17 cellular contexts compared by ENCODE assay signal in genomic region chr9:120874226-120874839, GRCh38. TPM values are rescaled to one million over a fixed set of nuclear protein-coding genes. Genes with fewer than 3 reads are reported as not detected.
A peak's percentile ranks its signal among the peaks of the same experiment; 100 is the strongest.
DNase-seq lines count a peak whose midpoint lies in the region; ATAC-seq and TF ChIP-seq lines count a peak whose summit lies in the region.
"Had no signal": no experiment of that assay in that cellular context is flagged by ENCODE, and none has a peak within 500 bp of the region (broad histone marks: within the 10 kb centered on the region; RNA-seq: fewer than 3 reads in every experiment).

No MANE protein-coding gene starts in this region.

- H3K27ac ChIP-seq in Panc1 (ENCODE audit: low read length) (peak overlapping the region; percentile 94), thoracic aorta (peak overlapping the region; percentile 99 to 100)
- H3K27ac ChIP-seq in effector memory CD4-positive, alpha-beta T cell (ENCODE audit: insufficient read depth, low read length, poor library complexity, severe bottlenecking): peak overlapping the region; percentile 93

- H3K27me3 ChIP-seq in Panc1 (ENCODE audit: control insufficient read depth, insufficient read depth, low read length) (no peaks in the 10 kb centered on the region), thoracic aorta (replicated peaks; ENCODE audit: insufficient read depth) (no peaks in the 10 kb centered on the region)
- no peaks in the 10 kb centered on the region for H3K27me3 ChIP-seq in effector memory CD4-positive, alpha-beta T cell (replicated peaks; ENCODE audit: control insufficient read depth, insufficient read depth, low read length, poor library complexity, severe bottlenecking)
- H3K27me3 ChIP-seq: SJSA1 had no signal

- CTCF ChIA-PET in Panc1 (lab: Charles Lee): no interaction called here

- in situ Hi-C loops in Panc1 (cut with HindIII; ENCODE audit: low pct_unique_long_range_greater_than_20kb, low sequenced_read_pairs): no loop called here

- H3K27ac Mint-ChIP-seq in activated naive CD4-positive, alpha-beta T cell treated with anti-CD3 and anti-CD28 coated beads, Interleukin-2, amount 50 U/mL, for 24 hours: peak overlapping the region; percentile 77

- POLR2A ChIA-PET in Panc1 (lab: Charles Lee): no interaction called here

- H3K4me3 ChIP-seq in Panc1 (ENCODE audit: low read depth in 2 of 2, low read length in 2 of 2) (no peak overlapping the region), thoracic aorta (no peak overlapping the region)
- H3K4me3 ChIP-seq in effector memory CD4-positive, alpha-beta T cell (ENCODE audit: insufficient read depth, low read depth, low read length, poor library complexity, severe bottlenecking): no peak overlapping the region
- H3K4me3 ChIP-seq: HAP-1, SJSA1 had no signal

- no peak for DNase-seq in activated naive CD4-positive, alpha-beta T cell treated with Interleukin-2 at 50 U/mL for 16 hours
- DNase-seq in Panc1 (ENCODE audit: low read depth, low spot score) (no peak), thoracic aorta (ENCODE audit: low spot score) (no peak), HPDE6-E6E7 (ENCODE audit: extremely low spot score) (no peak)
- DNase-seq in effector memory CD4-positive, alpha-beta T cell: no peak
- no peak for DNase-seq in activated CD4-positive, CD25-positive, alpha-beta regulatory T cell treated with anti-CD3 and anti-CD28 coated beads, Interleukin-2, amount 50 U/mL, for 72 hours
- DNase-seq: AML-193; foreskin melanocyte; NCI-H1694; NCI-H774; stimulated activated CD4-positive, alpha-beta T cell treated with anti-CD3 and anti-CD28 coated beads, Interleukin-2, amount 100 ng/mL, for 24 hours; stimulated activated naive CD4-positive, alpha-beta T cell had no signal

- no TSS peak for BruUV-seq in Panc1 (replicated peaks; lab: Mats Ljungman, UMichigan)

- H3K36me3 Mint-ChIP-seq in activated naive CD4-positive, alpha-beta T cell treated with anti-CD3 and anti-CD28 coated beads, Interleukin-2, amount 50 U/mL, for 24 hours: peaks cover 20% of the 10 kb centered on the region

- H3K9me3 ChIP-seq in Panc1 (ENCODE audit: control insufficient read depth, insufficient read depth, low read depth, low read length) (no peaks in the 10 kb centered on the region), thoracic aorta (no peaks in the 10 kb centered on the region)
- H3K9me3 ChIP-seq in effector memory CD4-positive, alpha-beta T cell (ENCODE audit: control insufficient read depth, low read length): no peaks in the 10 kb centered on the region
- H3K9me3 ChIP-seq: HAP-1, SJSA1 had no signal

- H3K4me1 Mint-ChIP-seq in activated naive CD4-positive, alpha-beta T cell treated with anti-CD3 and anti-CD28 coated beads, Interleukin-2, amount 50 U/mL, for 24 hours: peaks cover 72% of the 10 kb centered on the region

- H3K9me3 Mint-ChIP-seq in activated naive CD4-positive, alpha-beta T cell treated with anti-CD3 and anti-CD28 coated beads, Interleukin-2, amount 50 U/mL, for 24 hours: no peaks in the 10 kb centered on the region

- H3K4me1 ChIP-seq in Panc1 (ENCODE audit: control insufficient read depth, insufficient read depth, low read length): peaks cover 49% of the 10 kb centered on the region
- peaks cover 46% of the 10 kb centered on the region for H3K4me1 ChIP-seq in effector memory CD4-positive, alpha-beta T cell (ENCODE audit: control insufficient read depth, insufficient read depth, low read length, poor library complexity, severe bottlenecking)
- peaks cover 6 to 36% of the 10 kb centered on the region in 2 donors for H3K4me1 ChIP-seq in thoracic aorta (ENCODE audit: control insufficient read depth in 1 of 2, low read depth in 2 of 2)

- peaks cover 3% of the 10 kb centered on the region; the same call in 1 of the 2 replicates for H3K36me3 ChIP-seq in Panc1 (ENCODE audit: control insufficient read depth, insufficient read depth, low read length)
- H3K36me3 ChIP-seq in effector memory CD4-positive, alpha-beta T cell (ENCODE audit: control insufficient read depth, insufficient read depth, low read length): peaks cover 20% of the 10 kb centered on the region
- peaks cover 17% of the 10 kb centered on the region for H3K36me3 ChIP-seq in thoracic aorta

- H3K4me3 Mint-ChIP-seq in activated naive CD4-positive, alpha-beta T cell treated with anti-CD3 and anti-CD28 coated beads, Interleukin-2, amount 50 U/mL, for 24 hours: peak overlapping the region; percentile 27

- no peak for ATAC-seq in Panc1
- ATAC-seq in thoracic aorta (ENCODE audit: insufficient number of reproducible peaks, low FRiP score, low read depth): no peak
- ATAC-seq in GM18502 (IDR thresholded peaks at IDR 0.05; ENCODE audit: poor library complexity, unreplicated experiment): no peak
- ATAC-seq: activated CD4-positive, CD25-positive, alpha-beta regulatory T cell treated with anti-CD3 and anti-CD28 coated beads, Interleukin-2, amount 50 U/mL, for 24 hours had no signal

- no peaks in the 10 kb centered on the region for H3K27me3 Mint-ChIP-seq in activated naive CD4-positive, alpha-beta T cell treated with anti-CD3 and anti-CD28 coated beads, Interleukin-2, amount 50 U/mL, for 24 hours

- TF ChIP-seq CTCF in Panc1 (IDR thresholded peaks at IDR 0.05) (no peak), thoracic aorta (IDR thresholded peaks at IDR 0.05) (no peak)

- intact Hi-C loops in Panc1 (cut with micrococcal nuclease; ENCODE audit: unreplicated experiment): no loop called here

RNA-seq across cellular contexts. Expression of gene PHF19, which starts 2.7 kb away (rescaled TPM):
- total RNA-seq in Panc1 (2021; ENCODE audit: unreplicated experiment) (91.1 TPM), thoracic aorta (10 to 100 TPM; 47.9 to 81.7 TPM)
- polyA plus RNA-seq in Panc1 (2012; ENCODE audit: insufficient read length): 56.2 TPM

RNA-seq across cellular contexts. Expression of gene PSMD5, which starts 31.6 kb away (rescaled TPM):
- total RNA-seq in Panc1 (2021; ENCODE audit: unreplicated experiment) (53.0 TPM), thoracic aorta (10 to 100 TPM; 19.4 to 55.7 TPM)
- polyA plus RNA-seq in Panc1 (2012; ENCODE audit: insufficient read length): 42.9 TPM

RNA-seq across cellular contexts. Expression of gene TRAF1, which starts 52.3 kb away (rescaled TPM):
- 4.7 TPM for total RNA-seq in Panc1 (2021; ENCODE audit: unreplicated experiment)
- 3.7 TPM for polyA plus RNA-seq in Panc1 (2012; ENCODE audit: insufficient read length)
- total RNA-seq in thoracic aorta: 10 to 100 TPM; 36.4 to 52.5 TPM
